In the genomic region with DNA sequence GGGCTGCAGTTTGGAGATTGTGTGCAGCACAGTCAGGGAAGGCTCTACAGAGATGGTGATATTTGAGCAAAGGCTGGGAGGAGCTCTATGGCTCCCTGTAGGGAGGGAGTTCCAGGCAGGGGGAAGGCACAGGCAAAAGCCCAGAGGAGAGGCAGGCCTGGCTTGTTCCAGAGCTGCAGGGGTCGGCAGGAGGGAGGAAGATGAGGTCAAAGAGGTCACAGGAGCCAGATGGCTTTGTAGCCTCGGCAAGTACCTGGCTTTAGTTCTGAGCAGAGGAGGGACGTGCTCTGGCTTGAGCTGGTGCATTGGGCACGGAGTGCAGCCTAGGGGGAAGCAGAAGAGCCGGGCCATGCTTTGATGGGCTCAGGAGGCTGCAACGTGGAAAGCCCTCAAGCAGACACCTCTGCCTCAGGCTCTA, we compare ENCODE assay signal across 17 cellular contexts.
DNase-seq lines count a peak whose midpoint lies in the region; FAIRE-seq and TF ChIP-seq lines count a peak whose summit lies in the region.
"Had no signal": no experiment of that assay in that cellular context is flagged by ENCODE, and none has a peak within 500 bp of the region (broad histone marks: within the 10 kb centered on the region; RNA-seq: fewer than 3 reads in every experiment).

No MANE protein-coding gene starts in this region.

- intact Hi-C loops in Caco-2 (cut with micrococcal nuclease; ENCODE audit: unreplicated experiment) = loop anchor here (5.0 kb wide), 1 partner anchor 196 kb away; no protein-coding TSS in a partner anchor
- intact Hi-C loops in activated T-helper 2 cell treated with anti-CD3 and anti-CD28 coated beads, Interferon-gamma antibody, Interleukin-2, Interleukin-4, amounts not matched to agents 10 μg/mL and 5 μg/mL and 100 μg/mL, durations not matched to agents 14 hours and 24 hours and 36 hours (cut with micrococcal nuclease) = no loop called here
- intact Hi-C loops in posterior vena cava (cut with DNase I) = no loop called here

- peak overlapping the region; percentile 98 for H3K27ac Mint-ChIP-seq in Caco-2 (ENCODE audit: unreplicated experiment)
- peak overlapping the region; percentile 2 for H3K27ac Mint-ChIP-seq in activated T-helper 2 cell treated with anti-CD3 and anti-CD28 coated beads, Interferon-gamma antibody, Interleukin-2, Interleukin-4, amounts not matched to agents 10 μg/mL and 5 μg/mL and 100 μg/mL, durations not matched to agents 14 hours and 24 hours and 36 hours
- H3K27ac Mint-ChIP-seq: activated CD4-positive, alpha-beta T cell treated with anti-CD3 and anti-CD28 coated beads, Interleukin-2, amount 10 ng/mL, durations not matched to agents 24 days and 14 days; activated naive CD8-positive, alpha-beta T cell; activated T-cell treated with anti-CD3 and anti-CD28 coated beads, Interleukin-2, amount 50 U/mL, for 24 hours; progenitor cell of endocrine pancreas had no signal

- H3K4me2 ChIP-seq in BLaER1 (peak overlapping the region; percentile 32; the same call in 1 of the 2 replicates), keratinocyte (ENCODE audit: control insufficient read depth, extremely low read depth, insufficient read depth, low read depth, low read length) (peak overlapping the region; percentile 40)

- POLR2A ChIA-PET in Caco-2 (lab: Charles Lee) = interaction anchor here (2.8 kb wide), 1 partner anchor 53 kb away, joined by 19 read pairs; no protein-coding TSS in a partner anchor

- no TSS peak for BruUV-seq in Caco-2 (replicated peaks; lab: Mats Ljungman, UMichigan)

- dilution Hi-C loops in keratinocyte (cut with MboI; ENCODE audit: extremely low pct_ligation_motif_present, low sequenced_read_pairs) = no loop called here

- no peaks in the 10 kb centered on the region for H3K27me3 Mint-ChIP-seq in Caco-2 (ENCODE audit: insufficient read depth, unreplicated experiment)
- H3K27me3 Mint-ChIP-seq in activated T-helper 2 cell treated with anti-CD3 and anti-CD28 coated beads, Interferon-gamma antibody, Interleukin-2, Interleukin-4, amounts not matched to agents 10 μg/mL and 5 μg/mL and 100 μg/mL, durations not matched to agents 14 hours and 24 hours and 36 hours (ENCODE audit: low read depth) = peaks cover 5% of the 10 kb centered on the region
- H3K27me3 Mint-ChIP-seq: activated T-cell treated with anti-CD3 and anti-CD28 coated beads, Interleukin-2, amount 50 U/mL, for 24 hours had no signal

- H3K4me1 ChIP-seq in BLaER1 (peaks cover 90% of the 10 kb centered on the region), Caco-2 (peaks cover 62% of the 10 kb centered on the region), keratinocyte (ENCODE audit: control insufficient read depth, extremely low read depth, insufficient read depth, low read length) (peaks cover 28% of the 10 kb centered on the region)

- H3K4me1 Mint-ChIP-seq in Caco-2 (ENCODE audit: low read depth, unreplicated experiment) = peaks cover 29% of the 10 kb centered on the region
- peaks cover 40% of the 10 kb centered on the region for H3K4me1 Mint-ChIP-seq in activated T-helper 2 cell treated with anti-CD3 and anti-CD28 coated beads, Interferon-gamma antibody, Interleukin-2, Interleukin-4, amounts not matched to agents 10 μg/mL and 5 μg/mL and 100 μg/mL, durations not matched to agents 14 hours and 24 hours and 36 hours (ENCODE audit: low read depth)

- H4K20me1 ChIP-seq in BLaER1 (no peaks in the 10 kb centered on the region), keratinocyte (ENCODE audit: control insufficient read depth, extremely low read depth, insufficient read depth, low read length) (no peaks in the 10 kb centered on the region)

- no peak for FAIRE-seq in keratinocyte (lab: Jason Lieb, UNC)
- FAIRE-seq: bronchial epithelial cell, GM18507 had no signal

- H3K9me1 ChIP-seq in keratinocyte (ENCODE audit: control insufficient read depth, extremely low read depth, insufficient read depth, low read length) = peaks cover 3% of the 10 kb centered on the region

- H3K36me3 Mint-ChIP-seq in Caco-2 (ENCODE audit: insufficient read depth, unreplicated experiment) = peaks cover 18% of the 10 kb centered on the region
- H3K36me3 Mint-ChIP-seq in activated T-helper 2 cell treated with anti-CD3 and anti-CD28 coated beads, Interferon-gamma antibody, Interleukin-2, Interleukin-4, amounts not matched to agents 10 μg/mL and 5 μg/mL and 100 μg/mL, durations not matched to agents 14 hours and 24 hours and 36 hours (ENCODE audit: low read depth) = no peaks in the 10 kb centered on the region
- H3K36me3 Mint-ChIP-seq: activated naive CD8-positive, alpha-beta T cell had no signal

- no peak for TF ChIP-seq CTCF in Caco-2 (IDR thresholded peaks at IDR 0.05; ENCODE audit: insufficient read depth in 1 of 2, low read depth in 1 of 2, low read length in 1 of 2, severe bottlenecking in 1 of 2, unreplicated experiment in 1 of 2)
- no peak for TF ChIP-seq CTCF in keratinocyte (optimal IDR thresholded peaks at IDR 0.05 in 1 of 3, IDR thresholded peaks at IDR 0.05 in 1 of 3, conservative IDR thresholded peaks at IDR 0.05 in 1 of 3; ENCODE audit: extremely low read depth in 1 of 3, insufficient read depth in 2 of 3, low read length in 3 of 3)
- no peak for TF ChIP-seq CTCF in GM13976 (IDR thresholded peaks at IDR 0.05; ENCODE audit: borderline replicate concordance, control extremely low read depth, extremely low read depth, insufficient read depth, missing control alignments)

- DNase-seq in Caco-2 = no peak
- no peak for DNase-seq in activated T-helper 2 cell treated with anti-CD3 and anti-CD28 coated beads, Interferon-gamma antibody, Interleukin-2, Interleukin-4, amounts not matched to agents 10 μg/mL and 5 μg/mL and 100 μg/mL, durations not matched to agents 14 hours and 24 hours and 36 hours (ENCODE audit: low spot score)
- no peak for DNase-seq in keratinocyte (ENCODE audit: low read depth, low spot score)
- no peak for DNase-seq in posterior vena cava (ENCODE audit: low spot score)
- DNase-seq in cortex of kidney (lab: John Stamatoyannopoulos, UW) = no peak
- DNase-seq in NCI-H345 treated with DMSO at 0.1 percent for 48 hours (lab: John Stamatoyannopoulos, UW; ENCODE audit: unreplicated experiment) = no peak
- no peak for DNase-seq in GM13976 (ENCODE audit: low spot score)
- DNase-seq: activated CD4-positive, alpha-beta T cell treated with anti-CD3 and anti-CD28 coated beads, Interleukin-2, amount 10 ng/mL, durations not matched to agents 24 days and 14 days; activated T-cell treated with anti-CD3 and anti-CD28 coated beads, Interleukin-2, amount 50 U/mL, for 24 hours; effector CD8-positive, alpha-beta T cell; NCI-H2081; transverse colon had no signal

- H3K9ac ChIP-seq in BLaER1 (no peak overlapping the region), keratinocyte (ENCODE audit: control insufficient read depth, extremely low read depth, insufficient read depth, low read length) (no peak overlapping the region)

- no peaks in the 10 kb centered on the region for H3K9me3 ChIP-seq in BLaER1
- H3K9me3 ChIP-seq in Caco-2 = no peaks in the 10 kb centered on the region
- no peaks in the 10 kb centered on the region for H3K9me3 ChIP-seq in keratinocyte (ENCODE audit: control insufficient read depth, low read depth, low read length)
- H3K9me3 ChIP-seq: transverse colon had no signal

- H3K27ac ChIP-seq in BLaER1 (peak overlapping the region; percentile 29; the same call in 1 of the 2 replicates), keratinocyte (ENCODE audit: control insufficient read depth, insufficient read depth, low read length) (no peak overlapping the region)
- H3K27ac ChIP-seq: transverse colon had no signal

- H3K36me3 ChIP-seq in BLaER1 = no peaks in the 10 kb centered on the region
- H3K36me3 ChIP-seq in Caco-2 (ENCODE audit: control insufficient read depth, insufficient read depth, low read length) = no peaks in the 10 kb centered on the region; the same call in 1 of the 2 replicates
- no peaks in the 10 kb centered on the region for H3K36me3 ChIP-seq in keratinocyte (ENCODE audit: control insufficient read depth in 2 of 2, extremely low read depth in 1 of 2, insufficient read depth in 2 of 2, low read length in 2 of 2)
- H3K36me3 ChIP-seq: transverse colon had no signal

- H3K9me3 Mint-ChIP-seq in Caco-2 (ENCODE audit: unreplicated experiment) = no peaks in the 10 kb centered on the region
- no peaks in the 10 kb centered on the region for H3K9me3 Mint-ChIP-seq in activated T-helper 2 cell treated with anti-CD3 and anti-CD28 coated beads, Interferon-gamma antibody, Interleukin-2, Interleukin-4, amounts not matched to agents 10 μg/mL and 5 μg/mL and 100 μg/mL, durations not matched to agents 14 hours and 24 hours and 36 hours
- H3K9me3 Mint-ChIP-seq: activated T-cell treated with anti-CD3 and anti-CD28 coated beads, Interleukin-2, amount 50 U/mL, for 24 hours had no signal

- no peak overlapping the region for H2AFZ ChIP-seq in keratinocyte (ENCODE audit: control insufficient read depth, low read length)

- in situ Hi-C loops in GM13976 (cut with MboI; ENCODE audit: low sequenced_read_pairs, unreplicated experiment) = no loop called here

- CTCF ChIA-PET in Caco-2 (lab: Charles Lee) = interaction anchor here (0.7 to 0.9 kb wide), 2 partner anchors 26 to 210 kb away, joined by 3 read pairs; a partner anchor contains a TSS

- H3K4me3 ChIP-seq in BLaER1 (no peak overlapping the region), Caco-2 (ENCODE audit: low read depth, low read length) (no peak overlapping the region), keratinocyte (ENCODE audit: control insufficient read depth in 2 of 3, extremely low read depth in 1 of 3, insufficient read depth in 2 of 3, low read depth in 1 of 3, low read length in 3 of 3) (no peak overlapping the region)
- H3K4me3 ChIP-seq: transverse colon had no signal

- H3K79me2 ChIP-seq in keratinocyte (ENCODE audit: control insufficient read depth, insufficient read depth, low read length) = no peaks in the 10 kb centered on the region

- H3K4me3 Mint-ChIP-seq in Caco-2 (ENCODE audit: unreplicated experiment) = peak overlapping the region; percentile 13
- H3K4me3 Mint-ChIP-seq in activated T-helper 2 cell treated with anti-CD3 and anti-CD28 coated beads, Interferon-gamma antibody, Interleukin-2, Interleukin-4, amounts not matched to agents 10 μg/mL and 5 μg/mL and 100 μg/mL, durations not matched to agents 14 hours and 24 hours and 36 hours (ENCODE audit: low read depth) = no peak overlapping the region
- H3K4me3 Mint-ChIP-seq: activated CD4-positive, alpha-beta T cell treated with anti-CD3 and anti-CD28 coated beads, Interleukin-2, amount 10 ng/mL, durations not matched to agents 24 days and 14 days; activated naive CD8-positive, alpha-beta T cell; activated T-cell treated with anti-CD3 and anti-CD28 coated beads, Interleukin-2, amount 50 U/mL, for 24 hours had no signal

- H3K27me3 ChIP-seq in BLaER1 = no peaks in the 10 kb centered on the region
- H3K27me3 ChIP-seq in Caco-2 (replicated peaks; ENCODE audit: control insufficient read depth, insufficient read depth, low read length) = no peaks in the 10 kb centered on the region
- no peaks in the 10 kb centered on the region for H3K27me3 ChIP-seq in keratinocyte (ENCODE audit: control insufficient read depth, extremely low read depth, insufficient read depth, low read length)
- H3K27me3 ChIP-seq: transverse colon had no signal
